ENCODE assay signal across 8 cellular contexts in genomic region chr15:73908030-73908821, GRCh38. TPM values are rescaled to one million over a fixed set of nuclear protein-coding genes. Genes with fewer than 3 reads are reported as not detected.
A peak's percentile ranks its signal among the peaks of the same experiment; 100 is the strongest.
DNase-seq lines count a peak whose midpoint lies in the region; ATAC-seq and TF ChIP-seq lines count a peak whose summit lies in the region.

No MANE protein-coding gene starts in this region.

- H3K23ac ChIP-seq in mesendoderm (ENCODE audit: low read length) = no peak overlapping the region

- H3K9ac ChIP-seq in mesendoderm (ENCODE audit: low read length) = no peak overlapping the region

- H3K4ac ChIP-seq in mesendoderm (ENCODE audit: low read depth, low read length) = no peak overlapping the region

- no peak overlapping the region for H2BK5ac ChIP-seq in mesendoderm (ENCODE audit: low read length)

- H3K27me3 ChIP-seq in mesendoderm (ENCODE audit: insufficient read depth, low read length, poor library complexity) = no peaks in the 10 kb centered on the region

- peak; percentile 85 for TF ChIP-seq CTCF in activated CD8-positive, alpha-beta T cell treated with anti-CD3 and anti-CD28 coated beads for 36 hours (IDR thresholded peaks at IDR 0.05)

- DNase-seq in ELR (ENCODE audit: low read depth) (peak; percentile 71), NCI-H82 (lab: John Stamatoyannopoulos, UW) (peak; percentile 89), mesendoderm (peak; percentile 77)
- DNase-seq in activated CD8-positive, alpha-beta T cell treated with anti-CD3 and anti-CD28 coated beads for 36 hours = peak; percentile 91
- peak; percentile 40 for DNase-seq in effector CD8-positive, alpha-beta T cell (lab: John Stamatoyannopoulos, UW)
- peak; percentile 52 for DNase-seq in stimulated activated CD8-positive, alpha-beta memory T cell treated with anti-CD3 and anti-CD28 coated beads, Interleukin-2, amount 100 ng/mL, for 1 hour (ENCODE audit: low read depth in 2 of 2)

- no peaks in the 10 kb centered on the region for H3K79me1 ChIP-seq in mesendoderm (ENCODE audit: low read length)

- H3K36me3 Mint-ChIP-seq in activated CD8-positive, alpha-beta T cell treated with anti-CD3 and anti-CD28 coated beads for 36 hours (ENCODE audit: low read depth) = no peaks in the 10 kb centered on the region

- CTCF ChIA-PET in activated CD8-positive, alpha-beta T cell treated with anti-CD3 and anti-CD28 coated beads for 36 hours (lab: Charles Lee) = interaction anchor here (0.6 to 11.2 kb wide), 22 partner anchors 8 to 667 kb away, joined by 3 to 137 read pairs (median 4); partner anchors contain the start of gene TBC1D21

- no peak overlapping the region for H3K27ac Mint-ChIP-seq in activated CD8-positive, alpha-beta T cell treated with anti-CD3 and anti-CD28 coated beads for 36 hours

- intact Hi-C loops in activated CD8-positive, alpha-beta T cell treated with anti-CD3 and anti-CD28 coated beads for 36 hours (cut with micrococcal nuclease) = loop anchor here (5.0 kb wide), 1 partner anchor 36 kb away; the partner anchor contains the start of gene TBC1D21

- H3K27ac ChIP-seq in mesendoderm (ENCODE audit: low read depth, low read length) = no peak overlapping the region

- no peaks in the 10 kb centered on the region for H3K4me1 ChIP-seq in mesendoderm (ENCODE audit: control insufficient read depth, low read depth, low read length)

- H3K9me3 Mint-ChIP-seq in activated CD8-positive, alpha-beta T cell treated with anti-CD3 and anti-CD28 coated beads for 36 hours = no peaks in the 10 kb centered on the region

- no peak overlapping the region for H3K4me3 Mint-ChIP-seq in activated CD8-positive, alpha-beta T cell treated with anti-CD3 and anti-CD28 coated beads for 36 hours

- H3K4me2 ChIP-seq in mesendoderm (ENCODE audit: low read length) = no peak overlapping the region

- H3K27me3 Mint-ChIP-seq in activated CD8-positive, alpha-beta T cell treated with anti-CD3 and anti-CD28 coated beads for 36 hours = no peaks in the 10 kb centered on the region

- H3K36me3 ChIP-seq in mesendoderm (ENCODE audit: control insufficient read depth, insufficient read depth, low read length) = no peaks in the 10 kb centered on the region

- ATAC-seq in HG02798 (IDR thresholded peaks at IDR 0.05; ENCODE audit: poor library complexity, unreplicated experiment) (peak; percentile 55), GM19035 (IDR thresholded peaks at IDR 0.05; ENCODE audit: unreplicated experiment) (no peak)
- ATAC-seq in activated CD8-positive, alpha-beta T cell treated with anti-CD3 and anti-CD28 coated beads for 36 hours = peak; percentile 99

- H3K4me3 ChIP-seq in mesendoderm (ENCODE audit: low read length) = no peak overlapping the region

- no peak overlapping the region for H4K8ac ChIP-seq in mesendoderm (ENCODE audit: low read depth, low read length)

- H3K18ac ChIP-seq in mesendoderm (ENCODE audit: low read length) = no peak overlapping the region

- no peak overlapping the region for H2BK120ac ChIP-seq in mesendoderm (ENCODE audit: low read depth, low read length)

- no peaks in the 10 kb centered on the region for H3K4me1 Mint-ChIP-seq in activated CD8-positive, alpha-beta T cell treated with anti-CD3 and anti-CD28 coated beads for 36 hours (ENCODE audit: low read depth)

- no peak overlapping the region for H4K5ac ChIP-seq in mesendoderm (ENCODE audit: low read length)

- POLR2A ChIA-PET in activated CD8-positive, alpha-beta T cell treated with anti-CD3 and anti-CD28 coated beads for 36 hours (lab: Charles Lee) = interaction anchor here (1.4 kb wide), 1 partner anchor 11 kb away, joined by 3 read pairs; no protein-coding TSS in a partner anchor

- no CpG with 5 or more reads among the region's 7 CpGs for WGBS in mesendoderm (ENCODE audit: extremely low coverage, insufficient coverage, low lambda C conversion rate)

- H2BK15ac ChIP-seq in mesendoderm (replicated peaks; ENCODE audit: low read depth) = no peak overlapping the region

- no peak overlapping the region for H2AK5ac ChIP-seq in mesendoderm (ENCODE audit: low read length)

- no peak overlapping the region for H3K56ac ChIP-seq in mesendoderm (ENCODE audit: low read length)

- H3K79me2 ChIP-seq in mesendoderm (ENCODE audit: control insufficient read depth, insufficient read depth, low read length) = no peaks in the 10 kb centered on the region

RNA-seq across cellular contexts. Expression of gene LOXL1, which starts 18.0 kb away (rescaled TPM):
- 1 to 10 TPM; 1.6 to 2.8 TPM for total RNA-seq in activated CD8-positive, alpha-beta T cell treated with anti-CD3 and anti-CD28 coated beads for 36 hours
- 7.6 TPM for polyA plus RNA-seq in mesendoderm (2013, experiment 1 of 2)
- polyA plus RNA-seq in mesendoderm (2013, experiment 2 of 2) = 7.6 TPM

RNA-seq across cellular contexts. Expression of gene TBC1D21, which starts 34.9 kb away (rescaled TPM):
- not detected for total RNA-seq in activated CD8-positive, alpha-beta T cell treated with anti-CD3 and anti-CD28 coated beads for 36 hours
- not detected for polyA plus RNA-seq in mesendoderm (2013, experiment 1 of 2)
- not detected for polyA plus RNA-seq in mesendoderm (2013, experiment 2 of 2)

Comparison
In these comparisons a context has a peak if more than half of its experiments do, and no peak if none do; other contexts are left out.
1. DNase-seq: peak in every context shown above with its lines; median percentile 91 in activated CD8-positive, alpha-beta T cell treated with anti-CD3 and anti-CD28 coated beads for 36 hours; 89 in NCI-H82; 77 in mesendoderm; 71 in ELR; 52 in stimulated activated CD8-positive, alpha-beta memory T cell treated with anti-CD3 and anti-CD28 coated beads, Interleukin-2, amount 100 ng/mL, for 1 hour; 40 in effector CD8-positive, alpha-beta T cell.